Comparison of ENCODE assay signal across 1 cellular context in genomic region chr5:15940905-15941304, GRCh38.
TF ChIP-seq lines count a peak whose summit lies in the region.

No MANE protein-coding gene starts in this region.

TF ChIP-seq in HepG2, 621 proteins besides CTCF, POLR2A, EP300 and RAD21:
- TF ChIP-seq, protein P1, sequence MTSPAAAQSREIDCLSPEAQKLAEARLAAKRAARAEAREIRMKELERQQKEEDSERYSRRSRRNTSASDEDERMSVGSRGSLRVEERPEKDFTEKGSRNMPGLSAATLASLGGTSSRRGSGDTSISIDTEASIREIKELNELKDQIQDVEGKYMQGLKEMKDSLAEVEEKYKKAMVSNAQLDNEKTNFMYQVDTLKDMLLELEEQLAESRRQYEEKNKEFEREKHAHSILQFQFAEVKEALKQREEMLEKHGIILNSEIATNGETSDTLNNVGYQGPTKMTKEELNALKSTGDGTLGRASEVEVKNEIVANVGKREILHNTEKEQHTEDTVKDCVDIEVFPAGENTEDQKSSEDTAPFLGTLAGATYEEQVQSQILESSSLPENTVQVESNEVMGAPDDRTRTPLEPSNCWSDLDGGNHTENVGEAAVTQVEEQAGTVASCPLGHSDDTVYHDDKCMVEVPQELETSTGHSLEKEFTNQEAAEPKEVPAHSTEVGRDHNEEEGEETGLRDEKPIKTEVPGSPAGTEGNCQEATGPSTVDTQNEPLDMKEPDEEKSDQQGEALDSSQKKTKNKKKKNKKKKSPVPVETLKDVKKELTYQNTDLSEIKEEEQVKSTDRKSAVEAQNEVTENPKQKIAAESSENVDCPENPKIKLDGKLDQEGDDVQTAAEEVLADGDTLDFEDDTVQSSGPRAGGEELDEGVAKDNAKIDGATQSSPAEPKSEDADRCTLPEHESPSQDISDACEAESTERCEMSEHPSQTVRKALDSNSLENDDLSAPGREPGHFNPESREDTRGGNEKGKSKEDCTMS (CRISPR knock-in tag; conservative IDR thresholded peaks at IDR 0.05), result no peak
- no peak for TF ChIP-seq ZNF772 (CRISPR knock-in tag; IDR thresholded peaks at IDR 0.05)
- peak; percentile 57 for TF ChIP-seq MAFF (IDR thresholded peaks at IDR 0.05; ENCODE audit: low read depth, low read length)
- no peak for TF ChIP-seq ELK4 (CRISPR knock-in tag; IDR thresholded peaks at IDR 0.05; ENCODE audit: borderline replicate concordance)
- no peak for TF ChIP-seq ZNF709 (CRISPR knock-in tag; IDR thresholded peaks at IDR 0.05)
- no peak for TF ChIP-seq NFIB (CRISPR knock-in tag; IDR thresholded peaks at IDR 0.05; ENCODE audit: borderline replicate concordance)
- TF ChIP-seq ZNF280D (CRISPR knock-in tag; IDR thresholded peaks at IDR 0.05), result no peak
- peak; percentile 23 to 64; a peak in 2 of 4 replicates for TF ChIP-seq MAFK (conservative IDR thresholded peaks at IDR 0.05 in 1 of 2, IDR thresholded peaks at IDR 0.05 in 1 of 2; ENCODE audit: low read length in 2 of 2)
- TF ChIP-seq ZNF605 (CRISPR knock-in tag; IDR thresholded peaks at IDR 0.05), result no peak
- no peak for TF ChIP-seq ELF4 (CRISPR knock-in tag; IDR thresholded peaks at IDR 0.05; ENCODE audit: borderline replicate concordance)
- TF ChIP-seq CEBPG (CRISPR knock-in tag; IDR thresholded peaks at IDR 0.05), result no peak
- no peak for TF ChIP-seq SNAI1 (CRISPR knock-in tag; IDR thresholded peaks at IDR 0.05; ENCODE audit: borderline replicate concordance)
- no peak for TF ChIP-seq ATF2 (CRISPR knock-in tag; IDR thresholded peaks at IDR 0.05)
